ENCODE assay signal across 14 cellular contexts in genomic region chr1:99964806-99965205, GRCh38.
"Had no signal": no experiment of that assay in that cellular context is flagged by ENCODE, and none has a peak within 500 bp of the region (broad histone marks: within the 10 kb centered on the region; RNA-seq: fewer than 3 reads in every experiment).

No MANE protein-coding gene starts in this region.

- DNase-seq: activated T-cell treated with anti-CD3 and anti-CD28 coated beads, Interleukin-2, amount 50 U/mL, for 1 hour; body of pancreas; central memory CD4-positive, alpha-beta T cell; effector CD4-positive, alpha-beta T cell; gastrocnemius medialis; naive thymus-derived CD8-positive, alpha-beta T cell; right cardiac atrium; T-helper 17 cell had no signal

- H3K27ac Mint-ChIP-seq: activated naive CD4-positive, alpha-beta T cell treated with anti-CD3 and anti-CD28 coated beads, Interleukin-2, amount 50 U/mL, for 24 hours; progenitor cell of endocrine pancreas; T-helper 17 cell had no signal

- H3K4me3 ChIP-seq: body of pancreas, coronary artery, gastrocnemius medialis, smooth muscle cell, thyroid gland had no signal

- FAIRE-seq: TTC549 had no signal

- H3K4me3 Mint-ChIP-seq: activated naive CD4-positive, alpha-beta T cell treated with anti-CD3 and anti-CD28 coated beads, Interleukin-2, amount 50 U/mL, for 24 hours; naive thymus-derived CD8-positive, alpha-beta T cell; T-helper 17 cell had no signal

- H3K9me3 ChIP-seq: body of pancreas, gastrocnemius medialis, thyroid gland had no signal

- H3K36me3 Mint-ChIP-seq: activated naive CD4-positive, alpha-beta T cell treated with anti-CD3 and anti-CD28 coated beads, Interleukin-2, amount 50 U/mL, for 24 hours; naive thymus-derived CD8-positive, alpha-beta T cell had no signal

- ATAC-seq: body of pancreas; gastrocnemius medialis; naive thymus-derived CD8-positive, alpha-beta T cell; right cardiac atrium; T-helper 17 cell had no signal

- H3K27me3 ChIP-seq: body of pancreas, gastrocnemius medialis, thyroid gland had no signal

- H3K9me3 Mint-ChIP-seq: activated naive CD4-positive, alpha-beta T cell treated with anti-CD3 and anti-CD28 coated beads, Interleukin-2, amount 50 U/mL, for 24 hours; naive thymus-derived CD8-positive, alpha-beta T cell had no signal

- H3K27me3 Mint-ChIP-seq: activated naive CD4-positive, alpha-beta T cell treated with anti-CD3 and anti-CD28 coated beads, Interleukin-2, amount 50 U/mL, for 24 hours; naive thymus-derived CD8-positive, alpha-beta T cell; progenitor cell of endocrine pancreas; T-helper 17 cell had no signal

- H3K4me2 ChIP-seq: smooth muscle cell had no signal

- H3K27ac ChIP-seq: coronary artery, gastrocnemius medialis, thyroid gland had no signal

- H3K36me3 ChIP-seq: gastrocnemius medialis, thyroid gland had no signal
